1 cellular context compared by ENCODE assay signal in genomic region chr5:143880178-143880577, GRCh38.
TF ChIP-seq lines count a peak whose summit lies in the region.

No MANE protein-coding gene starts in this region.

TF ChIP-seq in H1, 55 proteins besides CTCF, POLR2A, EP300 and RAD21 (continued from another document):
- no peak for TF ChIP-seq CHD7 (IDR thresholded peaks at IDR 0.05; ENCODE audit: insufficient replicate concordance, low read length)
